Comparison of ENCODE assay signal across 21 cellular contexts in the genomic region with DNA sequence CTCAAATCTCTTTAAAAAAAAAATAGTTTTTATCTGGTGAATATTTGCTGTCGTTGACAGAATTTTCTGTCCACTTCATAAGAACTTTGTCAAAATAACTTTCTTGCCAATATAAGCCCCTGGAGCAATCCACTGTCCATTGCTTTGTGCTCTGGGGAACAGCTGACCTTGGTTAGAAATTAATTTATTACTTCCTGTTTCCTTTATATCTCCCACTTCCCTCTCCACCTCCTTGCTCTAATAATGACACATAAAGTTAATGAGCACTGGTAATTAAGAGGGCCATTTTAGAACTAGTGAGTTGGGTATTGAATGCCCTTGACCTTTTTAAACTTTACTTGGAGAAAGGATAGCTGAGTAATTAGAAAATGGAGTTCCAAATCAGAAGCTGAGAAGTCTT.
"Had no signal": no experiment of that assay in that cellular context is flagged by ENCODE, and none has a peak within 500 bp of the region (broad histone marks: within the 10 kb centered on the region; RNA-seq: fewer than 3 reads in every experiment).

No MANE protein-coding gene starts in this region.

- DNase-seq: activated CD4-positive, alpha-beta T cell treated with anti-CD3 and anti-CD28 coated beads, Interleukin-2, amount 50 U/mL, for 1 hour; activated CD8-positive, alpha-beta memory T cell treated with anti-CD3 and anti-CD28 coated beads for 24 hours; activated CD8-positive, alpha-beta memory T cell treated with anti-CD3 and anti-CD28 coated beads, Interleukin-2, amount 50 U/mL, for 48 hours; activated effector memory CD4-positive, alpha-beta T cell treated with anti-CD3 and anti-CD28 coated beads, Interleukin-2, amount 50 U/mL, for 16 hours; activated naive CD4-positive, alpha-beta T cell treated with anti-CD3 and anti-CD28 coated beads, Interleukin-2, amount 50 U/mL, for 16 hours; activated T-cell treated with anti-CD3 and anti-CD28 coated beads, Interleukin-2, amount 50 U/mL, for 48 hours; aorta; brain microvascular endothelial cell; central memory CD4-positive, alpha-beta T cell; dorsolateral prefrontal cortex; endodermal cell; erythroblast; left ventricle myocardium superior; mucosa of descending colon; naive thymus-derived CD4-positive, alpha-beta T cell; stimulated activated CD8-positive, alpha-beta memory T cell treated with anti-CD3 and anti-CD28 coated beads, Interleukin-4, amount 100 ng/mL, for 48 hours; stimulated activated naive CD4-positive, alpha-beta T cell; T-cell; thyroid gland had no signal

- H3K4me1 ChIP-seq: parathyroid adenoma, thyroid gland had no signal

- H3K27me3 ChIP-seq: brain microvascular endothelial cell, neutrophil, thyroid gland had no signal

- H3K27ac Mint-ChIP-seq: endodermal cell; naive thymus-derived CD4-positive, alpha-beta T cell; T-cell had no signal

- H3K9ac ChIP-seq: parathyroid adenoma had no signal

- H3K9me3 ChIP-seq: mucosa of descending colon, neutrophil, thyroid gland had no signal

- H3K27me3 Mint-ChIP-seq: T-cell had no signal

- H3K4me3 ChIP-seq: dorsolateral prefrontal cortex, mucosa of descending colon, thyroid gland had no signal

- H3K27ac ChIP-seq: brain microvascular endothelial cell, dorsolateral prefrontal cortex, neutrophil, parathyroid adenoma, thyroid gland had no signal

- H2AFZ ChIP-seq: parathyroid adenoma had no signal

- H3K36me3 ChIP-seq: brain microvascular endothelial cell, neutrophil, thyroid gland had no signal

- H3K79me2 ChIP-seq: parathyroid adenoma had no signal

- H3K4me3 Mint-ChIP-seq: endodermal cell; naive thymus-derived CD4-positive, alpha-beta T cell; T-cell had no signal

- H3K36me3 Mint-ChIP-seq: T-cell had no signal
